9 cellular contexts compared by ENCODE assay signal in genomic region chr5:137142371-137143243, GRCh38.
DNase-seq lines count a peak whose midpoint lies in the region; ATAC-seq, FAIRE-seq and TF ChIP-seq lines count a peak whose summit lies in the region.
"Had no signal": no experiment of that assay in that cellular context is flagged by ENCODE, and none has a peak within 500 bp of the region (broad histone marks: within the 10 kb centered on the region; RNA-seq: fewer than 3 reads in every experiment).

No MANE protein-coding gene starts in this region.

- no peaks in the 10 kb centered on the region for H3K36me3 Mint-ChIP-seq in CD8-positive, alpha-beta memory T cell

- peaks cover 0 to 4% (median 0%) of the 10 kb centered on the region in 5 donors for H3K9me3 Mint-ChIP-seq in CD8-positive, alpha-beta memory T cell

- H2AFZ ChIP-seq in GM12878 (ENCODE audit: control insufficient read depth, low read depth, low read length) = no peak overlapping the region

- H3K36me3 ChIP-seq in GM12878 (ENCODE audit: control insufficient read depth in 2 of 2, insufficient read depth in 2 of 2, low read length in 1 of 2) (no peaks in the 10 kb centered on the region), pancreas (no peaks in the 10 kb centered on the region), colonic mucosa (no peaks in the 10 kb centered on the region)
- no peaks in the 10 kb centered on the region for H3K36me3 ChIP-seq in CD8-positive, alpha-beta memory T cell (ENCODE audit: insufficient read depth, low read length)

- intact Hi-C loops in GM12878 (cut with micrococcal nuclease; ENCODE audit: unreplicated experiment) = no loop called here
- intact Hi-C loops in pancreas (cut with DNase I) = no loop called here
- intact Hi-C loops in colonic mucosa (cut with DNase I) = no loop called here

- H3K4me3 ChIP-seq in GM12878 = no peak overlapping the region
- H3K4me3 ChIP-seq in pancreas = no peak overlapping the region
- H3K4me3 ChIP-seq in CD8-positive, alpha-beta memory T cell (ENCODE audit: low read length) = no peak overlapping the region
- no peak overlapping the region for H3K4me3 ChIP-seq in colonic mucosa

- SMC1A ChIA-PET in GM12878 (lab: Charles Lee; ENCODE audit: uncharacterized antibody, unreplicated experiment) = interaction anchor here (0.7 to 1.8 kb wide), 3 partner anchors 10 to 60 kb away, joined by 3 to 6 read pairs (median 4); no protein-coding TSS in a partner anchor

- TF ChIP-seq CTCF in GM12878 (IDR thresholded peaks at IDR 0.05 in 2 of 3, conservative IDR thresholded peaks at IDR 0.05 in 1 of 3; ENCODE audit: control insufficient read depth in 2 of 3, extremely low read depth in 1 of 3, insufficient read depth in 1 of 3, low read depth in 3 of 3, low read length in 3 of 3) (no peak), pancreas (IDR thresholded peaks at IDR 0.05) (no peak), colonic mucosa (IDR thresholded peaks at IDR 0.05) (no peak)

- no peak for TF ChIP-seq POLR2A in GM12878 (IDR thresholded peaks at IDR 0.05; ENCODE audit: low read depth, low read length)

- 2% methylated on average over 5 of the region's 5 CpGs for WGBS in GM12878 (ENCODE audit: insufficient coverage, insufficient replicate concordance, low lambda C conversion rate, missing lambda C conversion rate)
- 82 to 83% methylated on average over 5 of the region's 5 CpGs for WGBS in pancreas, 2 donors

- H3K9ac ChIP-seq in GM12878 (ENCODE audit: control insufficient read depth, insufficient read depth, low read length) (no peak overlapping the region), colonic mucosa (ENCODE audit: low read depth in 2 of 2, low read length in 2 of 2) (no peak overlapping the region)

- H3K4me1 ChIP-seq in GM12878 (ENCODE audit: control insufficient read depth, insufficient read depth, low read length) (no peaks in the 10 kb centered on the region), pancreas (peaks cover 0 to 7% (median 0%) of the 10 kb centered on the region in 3 donors), colonic mucosa (no peaks in the 10 kb centered on the region)
- no peaks in the 10 kb centered on the region for H3K4me1 ChIP-seq in CD8-positive, alpha-beta memory T cell (ENCODE audit: insufficient read depth, low read length)

- POLR2A ChIA-PET in GM12878 (lab: Charles Lee) = no interaction called here
- POLR2A ChIA-PET in CD8-positive, alpha-beta memory T cell (lab: Charles Lee) = no interaction called here

- H3K79me2 ChIP-seq in GM12878 (ENCODE audit: control insufficient read depth, insufficient read depth, low read length) = no peaks in the 10 kb centered on the region

- H3K9me3 ChIP-seq in GM12878 (replicated peaks; ENCODE audit: control insufficient read depth, insufficient read depth, low read length) = no peaks in the 10 kb centered on the region
- no peaks in the 10 kb centered on the region for H3K9me3 ChIP-seq in pancreas
- H3K9me3 ChIP-seq in CD8-positive, alpha-beta memory T cell (ENCODE audit: low read length) = no peaks in the 10 kb centered on the region
- H3K9me3 ChIP-seq in colonic mucosa = no peaks in the 10 kb centered on the region

- H3K4me1 Mint-ChIP-seq in CD8-positive, alpha-beta memory T cell = no peaks in the 10 kb centered on the region

- in situ Hi-C loops in GM12878 (cut with MboI) = no loop called here

- H3K27ac ChIP-seq in GM12878 (ENCODE audit: control insufficient read depth, insufficient read depth) = no peak overlapping the region
- H3K27ac ChIP-seq in pancreas = no peak overlapping the region
- no peak overlapping the region for H3K27ac ChIP-seq in CD8-positive, alpha-beta memory T cell (ENCODE audit: low read depth, low read length)
- H3K27ac ChIP-seq in colonic mucosa = no peak overlapping the region

- ATAC-seq in GM18909 (IDR thresholded peaks at IDR 0.05; ENCODE audit: poor library complexity, unreplicated experiment) (peak; percentile 69), HG03135 (IDR thresholded peaks at IDR 0.05; ENCODE audit: unreplicated experiment) (peak; percentile 62), GM12878 (peak; percentile 84), pancreas (peak in 3 of 4 donors; percentile 51 to 61 (median 57))

- no peaks in the 10 kb centered on the region; a peak in 2 of 4 replicates for H3K27me3 ChIP-seq in GM12878 (replicated peaks in 1 of 2; ENCODE audit: control insufficient read depth in 2 of 2, insufficient read depth in 2 of 2, low read length in 1 of 2)
- no peaks in the 10 kb centered on the region for H3K27me3 ChIP-seq in pancreas
- no peaks in the 10 kb centered on the region for H3K27me3 ChIP-seq in CD8-positive, alpha-beta memory T cell (ENCODE audit: insufficient read depth, low read length, poor library complexity, severe bottlenecking)
- no peaks in the 10 kb centered on the region for H3K27me3 ChIP-seq in colonic mucosa

- H3K27me3 Mint-ChIP-seq in CD8-positive, alpha-beta memory T cell = peaks cover 0 to 2% of the 10 kb centered on the region in 2 donors

- no TSS peak for BruUV-seq in GM12878 (replicated peaks; lab: Mats Ljungman, UMichigan)

- FAIRE-seq in GM12878 (lab: Jason Lieb, UNC) = no peak
- FAIRE-seq in pancreas (lab: Jason Lieb, UNC) = no peak
- FAIRE-seq: endometrium had no signal

- TF ChIP-seq RAD21 in GM12878 (IDR thresholded peaks at IDR 0.05; ENCODE audit: insufficient read depth, low read depth, low read length) = no peak

- no peak overlapping the region for H3K4me3 Mint-ChIP-seq in CD8-positive, alpha-beta memory T cell

- CTCF ChIA-PET in GM12878 (lab: Yijun Ruan, JAX) = interaction anchor here (0.7 to 1.7 kb wide), 2 partner anchors 17 to 350 kb away, joined by 3 read pairs; no protein-coding TSS in a partner anchor
- CTCF ChIA-PET in CD8-positive, alpha-beta memory T cell (lab: Charles Lee) = no interaction called here

- DNase-seq in GM12878 (ENCODE audit: low read depth, low spot score) = peak; percentile 21
- no peak for DNase-seq in pancreas
- DNase-seq in CD8-positive, alpha-beta memory T cell = no peak
- DNase-seq in NCI-H1930 (lab: John Stamatoyannopoulos, UW) = no peak
- DNase-seq in colonic mucosa = no peak
- DNase-seq in NCI-H2107 treated with DMSO at 0.1 percent for 48 hours (lab: John Stamatoyannopoulos, UW; ENCODE audit: unreplicated experiment) = no peak

- TF ChIP-seq EP300 in GM12878 (IDR thresholded peaks at IDR 0.05; ENCODE audit: borderline replicate concordance in 1 of 2, control insufficient read depth in 1 of 2, low read depth in 2 of 2, low read length in 2 of 2) = no peak

- H3K4me2 ChIP-seq in GM12878 (ENCODE audit: control insufficient read depth, insufficient read depth) = no peak overlapping the region

- no peaks in the 10 kb centered on the region for H4K20me1 ChIP-seq in GM12878 (ENCODE audit: control insufficient read depth, insufficient read depth)

- H3K27ac Mint-ChIP-seq in CD8-positive, alpha-beta memory T cell = no peak overlapping the region

- RAD21 ChIA-PET in GM12878 (lab: Charles Lee; ENCODE audit: unreplicated experiment) = interaction anchor here (1.1 kb wide), 1 partner anchor 46 kb away, joined by 3 read pairs; no protein-coding TSS in a partner anchor

TF ChIP-seq in GM12878, 131 proteins besides CTCF, POLR2A, EP300 and RAD21 (continues in another document):
- TF ChIP-seq NR2F1 (conservative IDR thresholded peaks at IDR 0.05) (0 out of 2 replicates have a peak, but pooled peaks have one; percentile 25), POU2F2 (IDR thresholded peaks at IDR 0.05; ENCODE audit: borderline replicate concordance, low read depth, low read length) (no peak), BCL11A (IDR thresholded peaks at IDR 0.05; ENCODE audit: low read depth, low read length) (0 out of 2 replicates have a peak, but pooled peaks have one; percentile 8), E4F1 (IDR thresholded peaks at IDR 0.05; ENCODE audit: borderline replicate concordance, partially characterized antibody) (no peak), JUNB (IDR thresholded peaks at IDR 0.05) (no peak), MLLT1 (IDR thresholded peaks at IDR 0.05) (no peak), PKNOX1 (IDR thresholded peaks at IDR 0.05) (no peak), ZNF622 (IDR thresholded peaks at IDR 0.05) (no peak), STAT1 (conservative IDR thresholded peaks at IDR 0.05) (no peak)
